19 cellular contexts compared by ENCODE assay signal in genomic region chr14:56846970-56847928, GRCh38. TPM values are rescaled to one million over a fixed set of nuclear protein-coding genes. Genes with fewer than 3 reads are reported as not detected.
DNase-seq lines count a peak whose midpoint lies in the region; ATAC-seq lines count a peak whose summit lies in the region.
"Had no signal": no experiment of that assay in that cellular context is flagged by ENCODE, and none has a peak within 500 bp of the region (broad histone marks: within the 10 kb centered on the region; RNA-seq: fewer than 3 reads in every experiment).

No MANE protein-coding gene starts in this region.

- H3K23ac ChIP-seq in mesendoderm (ENCODE audit: low read length): no peak overlapping the region

- no peak overlapping the region for H3K4ac ChIP-seq in mesendoderm (ENCODE audit: low read depth, low read length)

- H3K9me3 Mint-ChIP-seq in naive thymus-derived CD8-positive, alpha-beta T cell: peaks cover 0 to 13% (median 2%) of the 10 kb centered on the region in 9 donors

- H3K56ac ChIP-seq in mesendoderm (ENCODE audit: low read length): peak overlapping the region; percentile 47

- no peaks in the 10 kb centered on the region for H3K79me2 ChIP-seq in mesendoderm (ENCODE audit: control insufficient read depth, insufficient read depth, low read length)

- no peak overlapping the region for H4K5ac ChIP-seq in mesendoderm (ENCODE audit: low read length)

- no peak overlapping the region for H3K27ac Mint-ChIP-seq in naive thymus-derived CD8-positive, alpha-beta T cell
- H3K27ac Mint-ChIP-seq: CD4-positive, alpha-beta memory T cell had no signal

- H3K36me3 ChIP-seq in mesendoderm (ENCODE audit: control insufficient read depth, insufficient read depth, low read length): no peaks in the 10 kb centered on the region
- H3K36me3 ChIP-seq: BE2C, SJSA1 had no signal

- ATAC-seq in HG03025 (IDR thresholded peaks at IDR 0.05; ENCODE audit: low FRiP score, unreplicated experiment) (peak; percentile 66), GM21390 (IDR thresholded peaks at IDR 0.05; ENCODE audit: unreplicated experiment) (no peak)
- no peak for ATAC-seq in naive thymus-derived CD8-positive, alpha-beta T cell
- ATAC-seq: K562 had no signal

- peaks cover 26 to 50% (median 45%) of the 10 kb centered on the region in 5 donors for H3K27me3 Mint-ChIP-seq in naive thymus-derived CD8-positive, alpha-beta T cell

- peaks cover 0 to 5% (median 4%) of the 10 kb centered on the region in 4 donors for H3K4me1 Mint-ChIP-seq in naive thymus-derived CD8-positive, alpha-beta T cell

- no peaks in the 10 kb centered on the region for H3K79me1 ChIP-seq in mesendoderm (ENCODE audit: low read length)

- H3K4me2 ChIP-seq in mesendoderm (ENCODE audit: low read length): no peak overlapping the region

- no peak overlapping the region for H2BK120ac ChIP-seq in mesendoderm (ENCODE audit: low read depth, low read length)

- no peak overlapping the region for H4K8ac ChIP-seq in mesendoderm (ENCODE audit: low read depth, low read length)

- H3K4me3 ChIP-seq in mesendoderm (ENCODE audit: low read length): no peak overlapping the region
- H3K4me3 ChIP-seq: K562, SJSA1 had no signal

- no peak overlapping the region for H2AK5ac ChIP-seq in mesendoderm (ENCODE audit: low read length)

- peaks cover 10% of the 10 kb centered on the region for H3K4me1 ChIP-seq in mesendoderm (ENCODE audit: control insufficient read depth, low read depth, low read length)
- H3K4me1 ChIP-seq: BE2C, SJSA1 had no signal

- H3K36me3 Mint-ChIP-seq in naive thymus-derived CD8-positive, alpha-beta T cell: peaks cover 0 to 5% (median 0%) of the 10 kb centered on the region in 3 donors
- H3K36me3 Mint-ChIP-seq: CD4-positive, alpha-beta memory T cell had no signal

- H3K27ac ChIP-seq in mesendoderm (ENCODE audit: low read depth, low read length): peak overlapping the region; percentile 4
- H3K27ac ChIP-seq: SJSA1 had no signal

- no peak overlapping the region for H2BK5ac ChIP-seq in mesendoderm (ENCODE audit: low read length)

- H3K27me3 ChIP-seq in mesendoderm (ENCODE audit: insufficient read depth, low read length, poor library complexity): peaks cover 25% of the 10 kb centered on the region
- H3K27me3 ChIP-seq: SJSA1 had no signal

- peak overlapping the region; percentile 0 for H3K18ac ChIP-seq in mesendoderm (ENCODE audit: low read length)

- no peak overlapping the region for H2BK15ac ChIP-seq in mesendoderm (replicated peaks; ENCODE audit: low read depth)

- POLR2A ChIA-PET in naive thymus-derived CD8-positive, alpha-beta T cell (lab: Charles Lee): no interaction called here

- no CpG with 5 or more reads among the region's 11 CpGs for WGBS in mesendoderm (ENCODE audit: extremely low coverage, insufficient coverage, low lambda C conversion rate)

- intact Hi-C loops in posterior vena cava (cut with DNase I): loop anchor here in 1 of 2 donors (1.0 kb wide), 1 partner anchor 12 kb away; no protein-coding TSS in a partner anchor

- no peak overlapping the region for H3K9ac ChIP-seq in mesendoderm (ENCODE audit: low read length)

- DNase-seq in NCI-H146 (lab: John Stamatoyannopoulos, UW) (peak; percentile 27), iPS DF 19.7 (ENCODE audit: low read depth, low spot score) (peak; percentile 93), mesendoderm (peak; percentile 54), posterior vena cava (ENCODE audit: low spot score) (no peak)
- DNase-seq in naive thymus-derived CD8-positive, alpha-beta T cell: no peak
- DNase-seq: BE2C; CD4-positive, alpha-beta memory T cell; DMS79; GDM1; NCI-H1092 treated with DMSO at 0.1 percent for 48 hours; NCI-H187 treated with DMSO at 0.1 percent for 48 hours; NCI-H524; SW 1271 had no signal

- no peak overlapping the region for H3K4me3 Mint-ChIP-seq in naive thymus-derived CD8-positive, alpha-beta T cell
- H3K4me3 Mint-ChIP-seq: CD4-positive, alpha-beta memory T cell had no signal

RNA-seq across cellular contexts. Expression of gene OTX2, which starts 37.0 kb away (rescaled TPM):
- polyA plus RNA-seq in mesendoderm (2013, experiment 1 of 2): 74.3 TPM
- polyA plus RNA-seq in mesendoderm (2013, experiment 2 of 2): 76.2 TPM
- not detected for total RNA-seq in posterior vena cava
- total RNA-seq in naive thymus-derived CD8-positive, alpha-beta T cell: not detected
- polyA plus RNA-seq in naive thymus-derived CD8-positive, alpha-beta T cell: not detected
- total RNA-seq: CD4-positive, alpha-beta memory T cell; HT-29; K562; SJSA1 had no signal
- polyA plus RNA-seq: AG04450; CD4-positive, alpha-beta memory T cell; K562 had no signal

Comparison
In these comparisons a context has a peak if more than half of its experiments do, and no peak if none do; other contexts are left out.
1. DNase-seq: peak in NCI-H146 (single experiment), iPS DF 19.7 (single experiment) and mesendoderm (single experiment); none in posterior vena cava (single experiment) and naive thymus-derived CD8-positive, alpha-beta T cell (0 of 10).